ENCODE assay signal across 34 cellular contexts in genomic region chr1:151800830-151801229, GRCh38. TPM values are rescaled to one million over a fixed set of nuclear protein-coding genes. Genes with fewer than 3 reads are reported as not detected.
"Had no signal": no experiment of that assay in that cellular context is flagged by ENCODE, and none has a peak within 500 bp of the region (broad histone marks: within the 10 kb centered on the region; RNA-seq: fewer than 3 reads in every experiment).

No MANE protein-coding gene starts in this region.

- H3K4me1 ChIP-seq: esophagus muscularis mucosa, foreskin keratinocyte, gastroesophageal sphincter, heart left ventricle, stomach, thyroid gland, vagina had no signal

- H3K27me3 ChIP-seq: dorsolateral prefrontal cortex, neural progenitor cell, thyroid gland, vagina had no signal

- H3K27ac ChIP-seq: dorsolateral prefrontal cortex, esophagus muscularis mucosa, foreskin keratinocyte, gastroesophageal sphincter, heart left ventricle, hepatocyte, neural progenitor cell, parathyroid adenoma, stomach, thyroid gland, vagina had no signal

- H3K27ac Mint-ChIP-seq: mesothelial cell of epicardium, nephron, neural progenitor cell, progenitor cell of endocrine pancreas had no signal

- FAIRE-seq: endothelial cell of umbilical vein, kidney had no signal

- H3K4me1 Mint-ChIP-seq: nephron had no signal

- ATAC-seq: foreskin keratinocyte; gastroesophageal sphincter; left lobe of liver; naive thymus-derived CD4-positive, alpha-beta T cell; sciatic nerve had no signal

- H3K9me3 Mint-ChIP-seq: mesothelial cell of epicardium, nephron, neural progenitor cell had no signal

- H3K9ac ChIP-seq: neural progenitor cell, parathyroid adenoma had no signal

- H3K36me3 ChIP-seq: esophagus muscularis mucosa, gastroesophageal sphincter, heart left ventricle, neural progenitor cell, stomach, thyroid gland, vagina had no signal

- H2AFZ ChIP-seq: hepatocyte, neural progenitor cell, parathyroid adenoma had no signal

- H3K36me3 Mint-ChIP-seq: mesothelial cell of epicardium, neural progenitor cell had no signal

- H3K4me2 ChIP-seq: hepatocyte, neural progenitor cell, smooth muscle cell had no signal

- H3K4me3 Mint-ChIP-seq: mesothelial cell of epicardium; naive thymus-derived CD4-positive, alpha-beta T cell; nephron; neural progenitor cell had no signal

- H3K79me2 ChIP-seq: hepatocyte, parathyroid adenoma had no signal

- DNase-seq: dorsolateral prefrontal cortex; effector CD4-positive, alpha-beta T cell; foreskin keratinocyte; heart left ventricle; kidney; mesenchymal stem cell; naive thymus-derived CD4-positive, alpha-beta T cell; stimulated activated CD4-positive, alpha-beta T cell treated with anti-CD3 and anti-CD28 coated beads, Interleukin-12 subunit alpha, Interleukin-12 subunit beta, amount 100 ng/mL, for 4 hours; stimulated activated CD4-positive, alpha-beta T cell treated with anti-CD3 and anti-CD28 coated beads, Interleukin-1b, Interleukin-23, amount 100 ng/mL, for 48 hours; stimulated activated CD4-positive, alpha-beta T cell treated with anti-CD3 and anti-CD28 coated beads, Interleukin-4, amount 100 ng/mL, for 1 hour; stimulated activated CD8-positive, alpha-beta memory T cell treated with anti-CD3 and anti-CD28 coated beads, Interleukin-4, amount 100 ng/mL, for 48 hours; stimulated activated naive CD4-positive, alpha-beta T cell treated with Interleukin-2 at 50 U/mL for 16 hours; stomach; thyroid gland; trophoblast cell had no signal

- H3K9me3 ChIP-seq: esophagus muscularis mucosa, gastroesophageal sphincter, heart left ventricle, stomach, thyroid gland, vagina had no signal

- H3K4me3 ChIP-seq: dorsolateral prefrontal cortex, esophagus muscularis mucosa, gastroesophageal sphincter, heart left ventricle, hepatocyte, neural progenitor cell, smooth muscle cell, stomach, thyroid gland, vagina had no signal

RNA-seq across cellular contexts. Expression of gene LINGO4, which starts 4.4 kb away (rescaled TPM):
- total RNA-seq: endothelial cell of umbilical vein, epithelial cell of proximal tubule, esophagus muscularis mucosa, fibroblast of lung, foreskin keratinocyte, gastroesophageal sphincter, hepatocyte, lung microvascular endothelial cell, mesothelial cell of epicardium, osteoblast, progenitor cell of endocrine pancreas, sciatic nerve, smooth muscle cell, subcutaneous adipose tissue, temporal lobe had no signal
- polyA plus RNA-seq: endothelial cell of umbilical vein; fibroblast of lung; foreskin keratinocyte; hepatocyte; naive thymus-derived CD4-positive, alpha-beta T cell; smooth muscle cell had no signal

RNA-seq across cellular contexts. Expression of gene RORC, which starts 30.8 kb away (rescaled TPM):
- total RNA-seq: endothelial cell of umbilical vein, epithelial cell of proximal tubule, foreskin keratinocyte, lung microvascular endothelial cell, mesothelial cell of epicardium, osteoblast, progenitor cell of endocrine pancreas, smooth muscle cell had no signal
- polyA plus RNA-seq: endothelial cell of umbilical vein, fibroblast of lung, smooth muscle cell had no signal

RNA-seq across cellular contexts. Expression of gene C2CD4D, which starts 38.8 kb away (rescaled TPM):
- total RNA-seq: endothelial cell of umbilical vein, esophagus muscularis mucosa, fibroblast of lung, gastroesophageal sphincter, hepatocyte, left lobe of liver, osteoblast, smooth muscle cell, temporal lobe, vagina had no signal
- polyA plus RNA-seq: endothelial cell of umbilical vein, fibroblast of lung, heart left ventricle, smooth muscle cell had no signal
